ENCODE assay signal across 11 cellular contexts in the genomic region with DNA sequence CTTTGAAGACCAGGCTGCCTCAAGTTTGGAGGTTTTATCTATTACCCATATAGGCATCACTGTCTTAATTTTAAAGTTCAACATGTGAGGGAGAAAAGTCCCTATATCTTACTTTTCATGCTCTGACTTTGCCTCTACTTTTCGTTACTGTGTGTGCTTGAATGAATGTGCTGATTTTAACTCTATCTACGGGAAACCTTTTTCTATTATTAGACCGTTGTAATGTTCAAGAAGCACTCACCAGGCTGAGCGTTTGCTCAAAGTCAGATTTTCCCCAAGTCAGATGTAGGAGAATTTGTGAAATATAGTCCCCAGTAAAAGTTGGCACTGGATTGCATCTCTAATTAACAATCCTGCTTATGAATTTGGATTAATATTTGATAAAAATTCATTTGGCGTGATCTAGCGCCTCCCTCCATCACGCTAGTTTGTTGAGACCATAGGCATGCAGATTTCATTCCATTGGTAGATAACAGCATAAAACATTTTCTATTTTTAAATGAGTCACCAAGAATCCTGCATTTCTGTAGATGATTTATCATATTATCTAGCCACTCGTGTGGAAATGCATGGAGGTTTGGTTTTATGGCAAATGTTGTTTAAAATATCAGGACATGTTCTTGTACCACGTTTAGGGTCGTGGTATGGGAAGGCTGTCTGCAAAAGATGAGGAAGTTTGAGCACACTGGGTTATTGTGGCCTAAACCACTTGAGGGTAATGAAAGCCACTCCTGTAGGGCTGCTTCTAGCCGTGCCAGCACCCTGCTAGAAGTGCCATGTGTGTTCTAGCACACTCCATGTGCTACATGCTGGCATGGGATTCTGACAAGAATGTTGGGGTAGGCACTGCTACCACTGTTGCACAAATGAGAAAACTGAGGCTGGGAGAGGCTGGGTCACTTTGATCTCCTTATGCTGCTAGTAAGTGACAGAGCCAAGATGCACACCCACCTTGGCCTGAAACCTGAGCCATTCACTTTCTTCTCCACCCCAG.
"Had no signal": no experiment of that assay in that cellular context is flagged by ENCODE, and none has a peak within 500 bp of the region (broad histone marks: within the 10 kb centered on the region; RNA-seq: fewer than 3 reads in every experiment).

No MANE protein-coding gene starts in this region.

- DNase-seq: activated CD4-positive, alpha-beta memory T cell treated with anti-CD3 and anti-CD28 coated beads, Interleukin-2, amount 10 ng/mL, durations not matched to agents 7 days and 5 days; activated effector memory CD4-positive, alpha-beta T cell treated with Interleukin-2 at 50 U/mL for 16 hours; activated naive CD8-positive, alpha-beta T cell treated with anti-CD3 and anti-CD28 coated beads, Interleukin-2, amount 10 ng/mL, durations not matched to agents 7 days and 5 days; amygdala; foreskin keratinocyte; stimulated activated CD8-positive, alpha-beta memory T cell treated with anti-CD3 and anti-CD28 coated beads, Interleukin-4, amount 100 ng/mL, for 48 hours; upper lobe of left lung had no signal

- H3K27me3 ChIP-seq: cardiac muscle cell, foreskin keratinocyte, upper lobe of left lung had no signal

- H3K9ac ChIP-seq: parathyroid adenoma had no signal

- H3K79me2 ChIP-seq: parathyroid adenoma had no signal

- H2AFZ ChIP-seq: parathyroid adenoma had no signal

- H3K9me3 ChIP-seq: upper lobe of left lung had no signal

- H3K4me1 ChIP-seq: foreskin keratinocyte, parathyroid adenoma, upper lobe of left lung had no signal

- H3K36me3 ChIP-seq: cardiac muscle cell, upper lobe of left lung had no signal

- H3K27ac ChIP-seq: cardiac muscle cell, epithelial cell of prostate, foreskin keratinocyte, parathyroid adenoma, upper lobe of left lung, VCaP had no signal

- H3K4me3 ChIP-seq: cardiac muscle cell, upper lobe of left lung had no signal
